In the genomic region with DNA sequence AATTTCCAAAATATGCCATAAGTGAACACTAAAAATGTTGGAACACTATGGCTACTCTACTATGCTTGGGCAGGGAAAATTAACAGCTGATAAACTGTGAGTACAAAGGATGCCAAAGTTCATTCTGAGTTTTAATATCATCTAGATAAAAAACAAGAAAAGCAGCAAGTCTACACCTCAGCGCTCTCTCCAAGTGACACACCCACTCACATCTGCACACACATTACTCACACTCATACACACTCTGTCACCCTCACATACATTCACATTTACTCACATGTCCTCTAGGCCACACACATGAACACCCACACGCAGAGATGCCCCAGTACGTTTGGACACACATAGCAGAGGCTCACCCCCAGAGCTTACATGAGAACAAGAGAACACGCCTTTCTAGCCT, we compare ENCODE assay signal across 20 cellular contexts.
A peak's percentile ranks its signal among the peaks of the same experiment; 100 is the strongest.
DNase-seq lines count a peak whose midpoint lies in the region; ATAC-seq and TF ChIP-seq lines count a peak whose summit lies in the region.
"Had no signal": no experiment of that assay in that cellular context is flagged by ENCODE, and none has a peak within 500 bp of the region (broad histone marks: within the 10 kb centered on the region; RNA-seq: fewer than 3 reads in every experiment).

No MANE protein-coding gene starts in this region.

- H3K9me3 ChIP-seq in duodenal mucosa (ENCODE audit: control insufficient read depth in 1 of 2, low read length in 2 of 2) (no peaks in the 10 kb centered on the region), muscle layer of duodenum (ENCODE audit: control insufficient read depth in 1 of 2, low read length in 2 of 2) (no peaks in the 10 kb centered on the region), stomach (no peaks in the 10 kb centered on the region), lower lobe of right lung (no peaks in the 10 kb centered on the region)
- H3K9me3 ChIP-seq: BE2C, SJSA1 had no signal

- H3K4me3 ChIP-seq in duodenal mucosa (ENCODE audit: low read depth in 1 of 2, low read length in 2 of 2), result peak overlapping the region in 1 of 2 donors; percentile 41
- no peak overlapping the region for H3K4me3 ChIP-seq in muscle layer of duodenum (ENCODE audit: low read depth in 1 of 2, low read length in 2 of 2)
- H3K4me3 ChIP-seq in stomach, result no peak overlapping the region
- no peak overlapping the region for H3K4me3 ChIP-seq in lower lobe of right lung
- H3K4me3 ChIP-seq: K562, PC-9, SJSA1 had no signal

- no peak for ATAC-seq in lower lobe of right lung
- no peak for ATAC-seq in GM21360 (IDR thresholded peaks at IDR 0.05; ENCODE audit: unreplicated experiment)
- ATAC-seq: K562, Right ventricle myocardium inferior had no signal

- H3K27me3 ChIP-seq in duodenal mucosa (ENCODE audit: control insufficient read depth in 1 of 2, insufficient read depth in 2 of 2, low read length in 2 of 2), result no peaks in the 10 kb centered on the region
- H3K27me3 ChIP-seq in muscle layer of duodenum (ENCODE audit: low read depth, low read length), result no peaks in the 10 kb centered on the region
- H3K27me3 ChIP-seq in stomach, result no peaks in the 10 kb centered on the region
- H3K27me3 ChIP-seq in lower lobe of right lung (ENCODE audit: low read depth), result no peaks in the 10 kb centered on the region
- H3K27me3 ChIP-seq: BE2C, SJSA1 had no signal

- H3K4me1 ChIP-seq in duodenal mucosa (ENCODE audit: control insufficient read depth in 1 of 2, insufficient read depth in 2 of 2, low read length in 2 of 2) (peaks cover 18 to 32% of the 10 kb centered on the region in 2 donors), muscle layer of duodenum (ENCODE audit: control insufficient read depth in 1 of 2, insufficient read depth in 2 of 2, low read length in 2 of 2) (no peaks in the 10 kb centered on the region), stomach (peaks cover 0 to 21% (median 9%) of the 10 kb centered on the region in 4 donors), lower lobe of right lung (no peaks in the 10 kb centered on the region)
- H3K4me1 ChIP-seq: BE2C, SJSA1 had no signal

- H3K27ac ChIP-seq in 22Rv1 (peak overlapping the region; percentile 32; the same call in 1 of the 2 replicates), duodenal mucosa (ENCODE audit: low read depth, low read length) (peak overlapping the region; percentile 55), muscle layer of duodenum (ENCODE audit: low read length) (peak overlapping the region; percentile 53), stomach (peak overlapping the region; percentile 15 to 91 (median 50)), lower lobe of right lung (no peak overlapping the region)
- H3K27ac ChIP-seq: PC-9, SJSA1 had no signal

- TF ChIP-seq CTCF in 22Rv1 (IDR thresholded peaks at IDR 0.05), result no peak
- no peak for TF ChIP-seq CTCF in stomach (IDR thresholded peaks at IDR 0.05)
- no peak for TF ChIP-seq CTCF in lower lobe of right lung (IDR thresholded peaks at IDR 0.05)

- intact Hi-C loops in stomach (cut with DNase I; ENCODE audit: low total_unique reads), result no loop called here
- intact Hi-C loops in lower lobe of right lung (cut with DNase I), result no loop called here

- peak overlapping the region; percentile 5 to 44 for H3K9ac ChIP-seq in duodenal mucosa (ENCODE audit: low read depth in 1 of 2, low read length in 2 of 2)

- no peaks in the 10 kb centered on the region for H3K36me3 ChIP-seq in duodenal mucosa (ENCODE audit: control insufficient read depth in 1 of 2, insufficient read depth in 2 of 2, low read length in 2 of 2)
- no peaks in the 10 kb centered on the region for H3K36me3 ChIP-seq in muscle layer of duodenum (ENCODE audit: control insufficient read depth in 1 of 2, insufficient read depth in 2 of 2, low read length in 2 of 2)
- H3K36me3 ChIP-seq in stomach, result no peaks in the 10 kb centered on the region
- H3K36me3 ChIP-seq in lower lobe of right lung, result no peaks in the 10 kb centered on the region
- H3K36me3 ChIP-seq: BE2C, SJSA1 had no signal

- DNase-seq in stomach (no peak), lower lobe of right lung (no peak), SIG-M5 (lab: John Stamatoyannopoulos, UW) (no peak)
- DNase-seq: 8988T; ACHN; BE2C; CD8-positive, alpha-beta memory T cell; DMS 273 treated with DMSO at 0.1 percent for 48 hours; H7; NCI-H2029; NCI-H446 treated with DMSO at 0.1 percent for 48 hours; NCI-H526; PC-9 had no signal

- TF ChIP-seq EP300 in stomach (IDR thresholded peaks at IDR 0.05), result no peak

- no peak for TF ChIP-seq POLR2A in stomach (IDR thresholded peaks at IDR 0.05)

- WGBS in stomach, 5 donors, result 41 to 67% (median 53%) methylated on average over 4 of the region's 4 CpGs
